ENCODE assay signal across 17 cellular contexts in the genomic region with DNA sequence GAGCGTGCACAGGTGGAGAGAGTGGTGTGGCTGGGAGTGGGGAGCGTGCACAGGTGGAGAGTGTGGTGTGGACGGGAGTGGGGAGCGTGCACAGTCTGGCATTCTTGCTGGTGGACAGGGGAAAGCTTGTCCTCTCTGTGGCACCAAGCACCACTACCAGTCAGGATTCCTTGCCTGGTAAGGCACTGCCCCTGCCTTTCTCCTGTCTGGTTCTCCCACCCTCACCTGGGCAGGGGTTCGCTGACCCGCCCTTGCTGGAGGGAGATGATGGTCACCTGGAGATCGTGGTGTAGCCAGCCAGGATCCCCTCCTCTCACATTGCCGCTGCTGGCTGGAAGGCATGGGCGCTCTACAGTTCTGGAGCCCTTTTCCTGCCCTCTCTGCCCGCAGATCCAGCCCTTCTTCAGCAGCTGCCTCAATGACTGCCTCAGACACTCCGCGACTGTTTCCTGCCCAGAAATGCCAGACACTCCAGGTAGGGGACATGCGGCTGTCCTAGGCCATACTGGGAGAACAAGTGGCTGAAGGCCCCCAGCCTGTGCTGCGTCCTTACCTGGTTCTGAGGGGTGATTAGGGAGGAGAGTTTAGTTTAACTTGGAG. TPM values are rescaled to one million over a fixed set of nuclear protein-coding genes. Genes with fewer than 3 reads are reported as not detected.
"Had no signal": no experiment of that assay in that cellular context is flagged by ENCODE, and none has a peak within 500 bp of the region (broad histone marks: within the 10 kb centered on the region; RNA-seq: fewer than 3 reads in every experiment).

No MANE protein-coding gene starts in this region.

- H3K4me3 ChIP-seq: ascending aorta, tibial artery had no signal

- H3K9me3 ChIP-seq: ascending aorta, tibial artery had no signal

- H3K27ac ChIP-seq: ascending aorta, parathyroid adenoma, tibial artery had no signal

- H3K27ac Mint-ChIP-seq: activated CD4-positive, alpha-beta memory T cell treated with anti-CD3 and anti-CD28 coated beads for 36 hours; activated CD4-positive, alpha-beta T cell treated with anti-CD3 and anti-CD28 coated beads for 36 hours; activated CD8-positive, alpha-beta memory T cell treated with anti-CD3 and anti-CD28 coated beads, Interleukin-2, amount 10 ng/mL, durations not matched to agents 7 days and 5 days; activated naive CD4-positive, alpha-beta T cell treated with anti-CD3 and anti-CD28 coated beads for 36 hours; memory B cell; natural killer cell had no signal

- H3K27me3 Mint-ChIP-seq: activated CD4-positive, alpha-beta memory T cell treated with anti-CD3 and anti-CD28 coated beads for 36 hours; activated CD4-positive, alpha-beta T cell treated with anti-CD3 and anti-CD28 coated beads for 36 hours; activated CD8-positive, alpha-beta memory T cell treated with anti-CD3 and anti-CD28 coated beads, Interleukin-2, amount 10 ng/mL, durations not matched to agents 7 days and 5 days; memory B cell had no signal

- ATAC-seq: activated CD4-positive, alpha-beta T cell treated with anti-CD3 and anti-CD28 coated beads for 36 hours; activated CD8-positive, alpha-beta memory T cell treated with anti-CD3 and anti-CD28 coated beads, Interleukin-2, amount 10 ng/mL, durations not matched to agents 7 days and 5 days; left ventricle myocardium superior; natural killer cell had no signal

- H3K9me3 Mint-ChIP-seq: activated CD4-positive, alpha-beta memory T cell treated with anti-CD3 and anti-CD28 coated beads for 36 hours; activated naive CD4-positive, alpha-beta T cell treated with anti-CD3 and anti-CD28 coated beads for 36 hours; immature natural killer cell; memory B cell; natural killer cell; T-helper 2 cell treated with Interferon-gamma antibody and Interleukin-4, amounts not matched to agents 5 μg/mL and 100 μg/mL, for 36 hours had no signal

- H3K27me3 ChIP-seq: ascending aorta, tibial artery had no signal

- H3K4me3 Mint-ChIP-seq: activated CD4-positive, alpha-beta memory T cell treated with anti-CD3 and anti-CD28 coated beads for 36 hours; activated CD4-positive, alpha-beta T cell treated with anti-CD3 and anti-CD28 coated beads for 36 hours; activated CD8-positive, alpha-beta memory T cell treated with anti-CD3 and anti-CD28 coated beads, Interleukin-2, amount 10 ng/mL, durations not matched to agents 7 days and 5 days; activated naive CD4-positive, alpha-beta T cell treated with anti-CD3 and anti-CD28 coated beads for 36 hours; immature natural killer cell; memory B cell; natural killer cell; T-helper 2 cell treated with Interferon-gamma antibody and Interleukin-4, amounts not matched to agents 5 μg/mL and 100 μg/mL, for 36 hours had no signal

- DNase-seq: activated CD4-positive, alpha-beta memory T cell treated with anti-CD3 and anti-CD28 coated beads for 36 hours; activated CD4-positive, alpha-beta T cell treated with anti-CD3 and anti-CD28 coated beads for 36 hours; activated CD8-positive, alpha-beta memory T cell treated with anti-CD3 and anti-CD28 coated beads, Interleukin-2, amount 10 ng/mL, durations not matched to agents 7 days and 5 days; activated naive CD4-positive, alpha-beta T cell treated with anti-CD3 and anti-CD28 coated beads for 36 hours; effector CD8-positive, alpha-beta T cell; immature natural killer cell; kidney glomerular epithelial cell; left ventricle myocardium superior; natural killer cell; stimulated activated CD4-positive, alpha-beta T cell treated with anti-CD3 and anti-CD28 coated beads, Interleukin-2, amount 100 ng/mL, for 24 hours; stimulated activated naive CD4-positive, alpha-beta T cell treated with Interleukin-2 at 50 U/mL for 16 hours had no signal

- H3K4me1 ChIP-seq: ascending aorta, parathyroid adenoma, tibial artery had no signal

RNA-seq across cellular contexts. Expression of a gene that starts 16.7 kb away (rescaled TPM):
- total RNA-seq: activated CD8-positive, alpha-beta memory T cell treated with anti-CD3 and anti-CD28 coated beads, Interleukin-2, amount 10 ng/mL, durations not matched to agents 7 days and 5 days; bronchial epithelial cell had no signal
- polyA plus RNA-seq: immature natural killer cell had no signal
